In genomic region chr6:126437225-126437624, GRCh38 we compare ENCODE assay signal across 5 cellular contexts.
"Had no signal": no experiment of that assay in that cellular context is flagged by ENCODE, and none has a peak within 500 bp of the region (broad histone marks: within the 10 kb centered on the region; RNA-seq: fewer than 3 reads in every experiment).

No MANE protein-coding gene starts in this region.

- H3K4me3 ChIP-seq: K562 had no signal

- DNase-seq: IMR-90 had no signal

- H3K36me3 Mint-ChIP-seq: IgD-negative memory B cell had no signal

- H3K27ac Mint-ChIP-seq: IgD-negative memory B cell had no signal

- H3K4me1 Mint-ChIP-seq: IgD-negative memory B cell had no signal

- ATAC-seq: HepG2, K562 had no signal

- H3K27me3 Mint-ChIP-seq: IgD-negative memory B cell had no signal

- H3K27ac ChIP-seq: HL-60 had no signal

- H3K4me3 Mint-ChIP-seq: IgD-negative memory B cell had no signal
